Comparison of ENCODE assay signal across 24 cellular contexts in genomic region chr16:30009085-30009862, GRCh38. TPM values are rescaled to one million over a fixed set of nuclear protein-coding genes. Genes with fewer than 3 reads are reported as not detected.
A peak's percentile ranks its signal among the peaks of the same experiment; 100 is the strongest.
DNase-seq lines count a peak whose midpoint lies in the region; ATAC-seq and TF ChIP-seq lines count a peak whose summit lies in the region.
"Had no signal": no experiment of that assay in that cellular context is flagged by ENCODE, and none has a peak within 500 bp of the region (broad histone marks: within the 10 kb centered on the region; RNA-seq: fewer than 3 reads in every experiment).

No MANE protein-coding gene starts in this region.

- POLR2A ChIA-PET in WTC11 (lab: Charles Lee), result interaction anchor here (1.1 kb wide), 2 partner anchors 8 to 46 kb away, joined by 4 to 5 read pairs; no protein-coding TSS in a partner anchor

- H3K27me3 ChIP-seq in right cardiac atrium (ENCODE audit: control insufficient read depth, insufficient read depth), result no peaks in the 10 kb centered on the region
- H3K27me3 ChIP-seq in heart left ventricle, result peaks cover 20 to 44% (median 41%) of the 10 kb centered on the region in 9 donors

- H3K36me3 Mint-ChIP-seq in WTC11 (no peaks in the 10 kb centered on the region), mesothelial cell of epicardium (no peaks in the 10 kb centered on the region), type B pancreatic cell (no peaks in the 10 kb centered on the region)

- H3K4me1 Mint-ChIP-seq in WTC11, result peaks cover 17% of the 10 kb centered on the region
- peaks cover 10% of the 10 kb centered on the region for H3K4me1 Mint-ChIP-seq in mesothelial cell of epicardium
- H3K4me1 Mint-ChIP-seq in type B pancreatic cell (ENCODE audit: unreplicated experiment), result peaks cover 4% of the 10 kb centered on the region

- TF ChIP-seq CTCF in heart left ventricle (IDR thresholded peaks at IDR 0.05), result no peak
- TF ChIP-seq CTCF in WTC11 (IDR thresholded peaks at IDR 0.05), result no peak
- no peak for TF ChIP-seq CTCF in mesothelial cell of epicardium (IDR thresholded peaks at IDR 0.05; ENCODE audit: unreplicated experiment)
- no peak for TF ChIP-seq CTCF in type B pancreatic cell (conservative IDR thresholded peaks at IDR 0.05)

- H3K9me3 ChIP-seq in right cardiac atrium (ENCODE audit: control insufficient read depth, low read length) (no peaks in the 10 kb centered on the region), heart left ventricle (no peaks in the 10 kb centered on the region)
- H3K9me3 ChIP-seq: SK-N-SH, uterus had no signal

- CTCF ChIA-PET in WTC11 (lab: Charles Lee), result interaction anchor here (0.5 to 4.2 kb wide), 7 partner anchors 8 to 161 kb away, joined by 3 to 29 read pairs (median 3); partner anchors contain the start of genes TBX6 and TLCD3B

- DNase-seq in right cardiac atrium, result peak in 2 of 3 donors; percentile 45 to 49
- DNase-seq in heart left ventricle, result no peak
- no peak for DNase-seq in WTC11 (ENCODE audit: low spot score)
- DNase-seq in mesothelial cell of epicardium (ENCODE audit: low spot score in 2 of 2, unreplicated experiment in 2 of 2), result no peak
- DNase-seq in type B pancreatic cell (ENCODE audit: extremely low spot score, unreplicated experiment), result no peak
- DNase-seq in NCI-H345 treated with DMSO at 0.1 percent for 48 hours (lab: John Stamatoyannopoulos, UW; ENCODE audit: unreplicated experiment), result no peak
- DNase-seq: activated CD4-positive, alpha-beta T cell treated with anti-CD3 and anti-CD28 coated beads for 36 hours; activated CD8-positive, alpha-beta memory T cell treated with anti-CD3 and anti-CD28 coated beads, Interleukin-2, amount 50 U/mL, for 4 hours; activated gamma-delta T cell treated with Interleukin-2 at 50 U/mL for 16 hours; COR-L47; foreskin melanocyte; HFFc6; NCI-H226; NK-92 treated with Interleukin-12 subunit alpha and Interleukin-12 subunit beta, amount 100 ng/mL, for 24 hours; stimulated activated CD4-positive, alpha-beta T cell treated with anti-CD3 and anti-CD28 coated beads, Interleukin-2, amount 100 ng/mL, for 48 hours; uterus had no signal

- H3K36me3 ChIP-seq in heart left ventricle, result peaks cover 0 to 1% (median 0%) of the 10 kb centered on the region in 9 donors
- H3K36me3 ChIP-seq: uterus had no signal

- no peak for TF ChIP-seq POLR2A in heart left ventricle (IDR thresholded peaks at IDR 0.05)

- 43% methylated on average over 26 of the region's 26 CpGs for WGBS in right cardiac atrium
- WGBS in heart left ventricle, 4 donors, result 47 to 52% (median 51%) methylated on average over 26 of the region's 26 CpGs

- no peaks in the 10 kb centered on the region for H3K4me1 ChIP-seq in right cardiac atrium (ENCODE audit: control insufficient read depth, insufficient read depth, low read length)
- H3K4me1 ChIP-seq in heart left ventricle, result peaks cover 2 to 31% (median 12%) of the 10 kb centered on the region in 12 donors

- ATAC-seq in right cardiac atrium, result no peak
- ATAC-seq in heart left ventricle, result no peak
- no peak for ATAC-seq in WTC11
- no peak for ATAC-seq in HG03159 (IDR thresholded peaks at IDR 0.05; ENCODE audit: unreplicated experiment)
- no peak for ATAC-seq in HG02970 (IDR thresholded peaks at IDR 0.05; ENCODE audit: low FRiP score, unreplicated experiment)
- ATAC-seq: activated CD4-positive, alpha-beta T cell treated with anti-CD3 and anti-CD28 coated beads for 36 hours had no signal

- no peaks in the 10 kb centered on the region for H3K9me3 Mint-ChIP-seq in WTC11
- no peaks in the 10 kb centered on the region for H3K9me3 Mint-ChIP-seq in mesothelial cell of epicardium
- H3K9me3 Mint-ChIP-seq in type B pancreatic cell, result no peaks in the 10 kb centered on the region
- H3K9me3 Mint-ChIP-seq: HFFc6 had no signal

- H3K4me3 Mint-ChIP-seq in WTC11, result peak overlapping the region; percentile 78
- peak overlapping the region; percentile 39 for H3K4me3 Mint-ChIP-seq in mesothelial cell of epicardium
- H3K4me3 Mint-ChIP-seq in type B pancreatic cell, result peak overlapping the region; percentile 76
- H3K4me3 Mint-ChIP-seq: activated CD4-positive, alpha-beta T cell treated with anti-CD3 and anti-CD28 coated beads for 36 hours; HFFc6 had no signal

- intact Hi-C loops in right cardiac atrium (cut with DNase I), result no loop called here
- intact Hi-C loops in heart left ventricle (cut with DNase I), result loop anchor here in 5 of 10 donors (5.0 to 10.0 kb wide), 7 partner anchors 54 to 307 kb away; partner anchors contain the start of genes KCTD13 (in 4 of the 5), CDIPT (in 3 of the 5), PAGR1 (in 1 of the 5) and PRRT2 (in 1 of the 5)

- H3K27ac ChIP-seq in right cardiac atrium (ENCODE audit: low read length) (no peak overlapping the region), heart left ventricle (no peak overlapping the region)
- H3K27ac ChIP-seq: coronary artery, uterus had no signal

- H3K27ac Mint-ChIP-seq in WTC11 (no peak overlapping the region), mesothelial cell of epicardium (no peak overlapping the region), type B pancreatic cell (no peak overlapping the region)
- H3K27ac Mint-ChIP-seq: activated CD4-positive, alpha-beta T cell treated with anti-CD3 and anti-CD28 coated beads for 36 hours; HFFc6 had no signal

- H3K27me3 Mint-ChIP-seq in WTC11 (ENCODE audit: low read depth) (peaks cover 26% of the 10 kb centered on the region), mesothelial cell of epicardium (ENCODE audit: low read depth) (peaks cover 46% of the 10 kb centered on the region), type B pancreatic cell (peaks cover 29% of the 10 kb centered on the region)

- H3K4me3 ChIP-seq in right cardiac atrium (ENCODE audit: low read length), result no peak overlapping the region
- H3K4me3 ChIP-seq in heart left ventricle, result no peak overlapping the region
- H3K4me3 ChIP-seq: coronary artery, uterus had no signal

TF ChIP-seq in WTC11, 78 proteins besides CTCF, POLR2A, EP300 and RAD21 (continues in another document):
- TF ChIP-seq ESRRA (CRISPR knock-in tag; IDR thresholded peaks at IDR 0.05; ENCODE audit: borderline replicate concordance) (no peak), ELF4 (CRISPR knock-in tag; IDR thresholded peaks at IDR 0.05; ENCODE audit: low read depth) (no peak), FOXJ3 (CRISPR knock-in tag; IDR thresholded peaks at IDR 0.05; ENCODE audit: borderline replicate concordance) (no peak), MYBL2 (CRISPR knock-in tag; IDR thresholded peaks at IDR 0.05) (no peak), ZBTB21 (CRISPR knock-in tag; IDR thresholded peaks at IDR 0.05; ENCODE audit: borderline replicate concordance) (no peak), ZNF219 (CRISPR knock-in tag; IDR thresholded peaks at IDR 0.05; ENCODE audit: borderline replicate concordance) (no peak), ZNF263 (CRISPR knock-in tag; IDR thresholded peaks at IDR 0.05; ENCODE audit: low read depth) (no peak), TP53 (CRISPR knock-in tag; IDR thresholded peaks at IDR 0.05) (no peak), GRHL2 (CRISPR knock-in tag; IDR thresholded peaks at IDR 0.05; ENCODE audit: insufficient replicate concordance, severe bottlenecking) (no peak), E2F5 (CRISPR knock-in tag; IDR thresholded peaks at IDR 0.05) (no peak)

RNA-seq across cellular contexts. Expression of gene DOC2A, which starts 1.6 kb away (rescaled TPM):
- total RNA-seq in right cardiac atrium (under 1 TPM; 0.40 to 0.59 (median 0.47) TPM), heart left ventricle (1 to 10 TPM in 1 of 9 donors, under 1 TPM in 4, not detected in 4; 0.09 to 1.4 (median 0.91) TPM), WTC11 (2021) (10.8 to 16.6 TPM (median 16.4 TPM) in 3 replicates), mesothelial cell of epicardium (5.3 to 6.4 TPM (median 5.7 TPM) in 3 replicates), type B pancreatic cell (ENCODE audit: low replicate concordance) (6.9 and 9.7 TPM in 2 replicates)
- polyA plus RNA-seq in right cardiac atrium (0.77 TPM), heart left ventricle (under 1 TPM; 0.22 to 0.88 TPM)
- total RNA-seq: mononuclear cell had no signal

RNA-seq across cellular contexts. Expression of gene INO80E, which starts 13.2 kb away (rescaled TPM):
- total RNA-seq in right cardiac atrium (10 to 100 TPM; 32.7 to 44.6 (median 37.1) TPM), heart left ventricle (10 to 100 TPM; 27.6 to 65.4 (median 32.6) TPM), WTC11 (2021) (87.6 to 101 TPM (median 92.4 TPM) in 3 replicates), mesothelial cell of epicardium (60.2 to 62.9 TPM (median 62.0 TPM) in 3 replicates), type B pancreatic cell (ENCODE audit: low replicate concordance) (52.8 and 78.7 TPM in 2 replicates)
- polyA plus RNA-seq in right cardiac atrium (59.1 TPM), heart left ventricle (10 to 100 TPM; 60.9 to 71.5 TPM)

RNA-seq across cellular contexts. Expression of gene C16orf92, which starts 13.7 kb away (rescaled TPM):
- not detected for total RNA-seq in right cardiac atrium
- not detected for polyA plus RNA-seq in right cardiac atrium
- not detected for total RNA-seq in heart left ventricle
- polyA plus RNA-seq in heart left ventricle, result not detected
- total RNA-seq in WTC11 (2021), result not detected in 3 replicates
- not detected in 3 replicates for total RNA-seq in mesothelial cell of epicardium
- total RNA-seq in type B pancreatic cell (ENCODE audit: low replicate concordance), result not detected in 2 replicates
- total RNA-seq: activated CD4-positive, alpha-beta T cell treated with anti-CD3 and anti-CD28 coated beads for 36 hours; HFFc6; M059J; mononuclear cell; skeletal muscle tissue; subcutaneous adipose tissue; uterus had no signal
- polyA plus RNA-seq: SK-N-SH had no signal

RNA-seq across cellular contexts. Expression of gene HIRIP3, which starts 13.9 kb away (rescaled TPM):
- total RNA-seq in right cardiac atrium (10 to 100 TPM; 11.6 to 21.7 (median 17.5) TPM), heart left ventricle (10 to 100 TPM; 13.3 to 21.9 (median 17.5) TPM), WTC11 (2021) (18.9 to 21.2 TPM (median 21.1 TPM) in 3 replicates), mesothelial cell of epicardium (8.6 to 10.9 TPM (median 9.7 TPM) in 3 replicates), type B pancreatic cell (ENCODE audit: low replicate concordance) (13.7 and 20.9 TPM in 2 replicates)
- polyA plus RNA-seq in right cardiac atrium (19.1 TPM), heart left ventricle (10 to 100 TPM; 20.1 to 27.4 TPM)

RNA-seq across cellular contexts. Expression of gene TLCD3B, which starts 21.8 kb away (rescaled TPM):
- total RNA-seq in right cardiac atrium, result not detected
- polyA plus RNA-seq in right cardiac atrium, result not detected
- total RNA-seq in heart left ventricle, result not detected
- polyA plus RNA-seq in heart left ventricle, result not detected
- total RNA-seq in WTC11 (2021), result 28.1 to 30.3 TPM (median 30.2 TPM) in 3 replicates
- total RNA-seq in mesothelial cell of epicardium, result 0.55 to 1.1 TPM (median 0.72 TPM) in 3 replicates
- total RNA-seq in type B pancreatic cell (ENCODE audit: low replicate concordance), result 0.31 and 2.1 TPM in 2 replicates
- total RNA-seq: mononuclear cell, subcutaneous adipose tissue had no signal

Comparison
In these comparisons a context has a peak if more than half of its experiments do, and no peak if none do; other contexts are left out.
1. DNase-seq: peak in right cardiac atrium (2 of 3); none in heart left ventricle (0 of 5), WTC11 (single experiment), mesothelial cell of epicardium (0 of 2), type B pancreatic cell (single experiment) and NCI-H345 treated with DMSO at 0.1 percent for 48 hours (single experiment).
2. Peak in every context shown above with its lines, with median percentiles within 50 percentile points of each other: H3K4me3 Mint-ChIP-seq.